In the genomic region with DNA sequence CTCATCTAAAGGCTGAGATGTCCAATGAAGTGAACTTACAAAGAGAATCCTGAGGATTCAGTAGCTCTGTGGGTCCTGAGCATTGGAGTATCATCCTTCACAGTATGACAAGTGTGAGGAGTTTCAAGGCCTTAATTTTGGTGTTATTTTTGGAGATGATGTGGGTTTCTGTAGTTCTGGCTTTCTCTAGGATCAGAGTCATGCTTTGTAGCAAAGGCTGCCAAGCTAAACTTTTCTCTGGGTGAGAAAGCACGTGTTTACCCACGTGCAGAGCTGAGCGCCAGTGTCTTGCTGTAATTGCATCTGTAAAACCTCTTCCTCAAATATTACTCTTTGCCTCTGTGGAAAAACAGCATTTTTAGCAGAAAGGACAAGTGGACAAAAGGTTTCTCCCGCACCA, we compare ENCODE assay signal across 12 cellular contexts.
DNase-seq lines count a peak whose midpoint lies in the region; ATAC-seq and TF ChIP-seq lines count a peak whose summit lies in the region.
"Had no signal": no experiment of that assay in that cellular context is flagged by ENCODE, and none has a peak within 500 bp of the region (broad histone marks: within the 10 kb centered on the region; RNA-seq: fewer than 3 reads in every experiment).

No MANE protein-coding gene starts in this region.

- H3K4me3 ChIP-seq in choroid plexus epithelial cell (ENCODE audit: low read depth, low read length) = no peak overlapping the region
- H3K4me3 ChIP-seq in upper lobe of right lung = no peak overlapping the region
- H3K4me3 ChIP-seq: HAP-1 had no signal

- no peak overlapping the region for H3K27ac Mint-ChIP-seq in glutamatergic neuron (ENCODE audit: unreplicated experiment)
- H3K27ac Mint-ChIP-seq: activated CD8-positive, alpha-beta memory T cell treated with anti-CD3 and anti-CD28 coated beads, Interleukin-2, amount 10 ng/mL, durations not matched to agents 7 days and 5 days had no signal

- peaks cover 2% of the 10 kb centered on the region for H3K9me3 Mint-ChIP-seq in glutamatergic neuron (ENCODE audit: unreplicated experiment)

- H3K4me3 Mint-ChIP-seq in glutamatergic neuron (ENCODE audit: unreplicated experiment) = no peak overlapping the region
- H3K4me3 Mint-ChIP-seq: activated CD8-positive, alpha-beta memory T cell treated with anti-CD3 and anti-CD28 coated beads, Interleukin-2, amount 10 ng/mL, durations not matched to agents 7 days and 5 days had no signal

- no peaks in the 10 kb centered on the region for H3K4me1 ChIP-seq in upper lobe of right lung
- H3K4me1 ChIP-seq: HAP-1 had no signal

- H3K9me3 ChIP-seq in upper lobe of right lung = no peaks in the 10 kb centered on the region
- H3K9me3 ChIP-seq: HAP-1 had no signal

- no peaks in the 10 kb centered on the region for H3K36me3 ChIP-seq in upper lobe of right lung
- H3K36me3 ChIP-seq: HAP-1 had no signal

- intact Hi-C loops in upper lobe of right lung (cut with DNase I) = no loop called here

- ATAC-seq in upper lobe of right lung (no peak), GM19467 (IDR thresholded peaks at IDR 0.05; ENCODE audit: unreplicated experiment) (no peak), HG03045 (IDR thresholded peaks at IDR 0.05; ENCODE audit: unreplicated experiment) (no peak)
- ATAC-seq: activated CD8-positive, alpha-beta memory T cell treated with anti-CD3 and anti-CD28 coated beads, Interleukin-2, amount 10 ng/mL, durations not matched to agents 7 days and 5 days; stimulated activated naive CD8-positive, alpha-beta T cell treated with anti-CD3 and anti-CD28 coated beads, Interleukin-15, Interleukin-2, amounts not matched to agents 100 U/mL and 50 U/mL, for 24 hours had no signal

- H3K27ac ChIP-seq in upper lobe of right lung = no peak overlapping the region

- TF ChIP-seq CTCF in choroid plexus epithelial cell (conservative IDR thresholded peaks at IDR 0.05; ENCODE audit: low read depth, low read length) (no peak), glutamatergic neuron (IDR thresholded peaks at IDR 0.05; ENCODE audit: partially characterized antibody, unreplicated experiment) (no peak), upper lobe of right lung (IDR thresholded peaks at IDR 0.05) (no peak)

- H3K27me3 Mint-ChIP-seq in glutamatergic neuron (ENCODE audit: unreplicated experiment) = peaks cover 2% of the 10 kb centered on the region
- H3K27me3 Mint-ChIP-seq: activated CD8-positive, alpha-beta memory T cell treated with anti-CD3 and anti-CD28 coated beads, Interleukin-2, amount 10 ng/mL, durations not matched to agents 7 days and 5 days had no signal

- no peaks in the 10 kb centered on the region for H3K27me3 ChIP-seq in upper lobe of right lung

- no peaks in the 10 kb centered on the region for H3K36me3 Mint-ChIP-seq in glutamatergic neuron (ENCODE audit: unreplicated experiment)
- H3K36me3 Mint-ChIP-seq: activated CD8-positive, alpha-beta memory T cell treated with anti-CD3 and anti-CD28 coated beads, Interleukin-2, amount 10 ng/mL, durations not matched to agents 7 days and 5 days had no signal

- peaks cover 2% of the 10 kb centered on the region for H3K4me1 Mint-ChIP-seq in glutamatergic neuron (ENCODE audit: low read depth, unreplicated experiment)
- H3K4me1 Mint-ChIP-seq: activated CD8-positive, alpha-beta memory T cell treated with anti-CD3 and anti-CD28 coated beads, Interleukin-2, amount 10 ng/mL, durations not matched to agents 7 days and 5 days had no signal

- DNase-seq in LHCN-M2 (ENCODE audit: low read depth) (peak; percentile 50), choroid plexus epithelial cell (ENCODE audit: low read depth) (peak; percentile 86), iris pigment epithelial cell (ENCODE audit: low read depth) (peak; percentile 52), superior temporal gyrus (ENCODE audit: extremely low spot score) (peak; percentile 60), glutamatergic neuron (no peak), upper lobe of right lung (no peak)
- DNase-seq: activated CD8-positive, alpha-beta memory T cell treated with anti-CD3 and anti-CD28 coated beads, Interleukin-2, amount 10 ng/mL, durations not matched to agents 7 days and 5 days; stimulated activated CD4-positive, alpha-beta T cell treated with anti-CD3 and anti-CD28 coated beads, Interleukin-2, amount 100 ng/mL, for 48 hours; stimulated activated naive CD8-positive, alpha-beta T cell treated with anti-CD3 and anti-CD28 coated beads, Interleukin-15, Interleukin-2, amounts not matched to agents 100 U/mL and 50 U/mL, for 24 hours had no signal

Comparison
In these comparisons a context has a peak if more than half of its experiments do, and no peak if none do; other contexts are left out.
1. DNase-seq: peak in LHCN-M2 (single experiment), choroid plexus epithelial cell (single experiment), iris pigment epithelial cell (single experiment) and superior temporal gyrus (single experiment); none in glutamatergic neuron (single experiment) and upper lobe of right lung (single experiment).